22 cellular contexts compared by ENCODE assay signal in genomic region chr7:69342154-69342884, GRCh38.
DNase-seq lines count a peak whose midpoint lies in the region; ATAC-seq lines count a peak whose summit lies in the region.
"Had no signal": no experiment of that assay in that cellular context is flagged by ENCODE, and none has a peak within 500 bp of the region (broad histone marks: within the 10 kb centered on the region; RNA-seq: fewer than 3 reads in every experiment).

No MANE protein-coding gene starts in this region.

- CTCF ChIA-PET in CD8-positive, alpha-beta memory T cell (lab: Charles Lee), result no interaction called here

- H3K9ac ChIP-seq in adipocyte (ENCODE audit: low read length), result no peak overlapping the region
- H3K9ac ChIP-seq: BLaER1 had no signal

- peaks cover 0 to 14% (median 5%) of the 10 kb centered on the region in 5 donors for H3K9me3 Mint-ChIP-seq in CD8-positive, alpha-beta memory T cell

- H3K4me3 Mint-ChIP-seq in CD8-positive, alpha-beta memory T cell, result no peak overlapping the region
- H3K4me3 Mint-ChIP-seq: CD4-positive, alpha-beta memory T cell; IgD-negative memory B cell had no signal

- no peaks in the 10 kb centered on the region for H3K36me3 ChIP-seq in adipocyte (ENCODE audit: control insufficient read depth, insufficient read depth, low read length, severe bottlenecking)
- H3K36me3 ChIP-seq in CD8-positive, alpha-beta memory T cell (ENCODE audit: insufficient read depth, low read length), result no peaks in the 10 kb centered on the region
- H3K36me3 ChIP-seq: BLaER1, MG63, Peyer's patch had no signal

- in situ Hi-C loops in Caki2 (cut with HindIII; ENCODE audit: low pct_unique_long_range_greater_than_20kb, low sequenced_read_pairs), result no loop called here

- no peaks in the 10 kb centered on the region for H3K36me3 Mint-ChIP-seq in CD8-positive, alpha-beta memory T cell
- H3K36me3 Mint-ChIP-seq: CD4-positive, alpha-beta memory T cell had no signal

- POLR2A ChIA-PET in CD8-positive, alpha-beta memory T cell (lab: Charles Lee), result no interaction called here

- no peak for ATAC-seq in HG03342 (IDR thresholded peaks at IDR 0.05; ENCODE audit: unreplicated experiment)

- H3K27ac ChIP-seq in CD8-positive, alpha-beta memory T cell (ENCODE audit: low read depth, low read length), result no peak overlapping the region
- H3K27ac ChIP-seq: BLaER1, Peyer's patch had no signal

- no peak overlapping the region for H3K4me3 ChIP-seq in adipocyte (ENCODE audit: low read length)
- H3K4me3 ChIP-seq in CD8-positive, alpha-beta memory T cell (ENCODE audit: low read length), result no peak overlapping the region
- H3K4me3 ChIP-seq: BLaER1, MG63, Peyer's patch had no signal

- DNase-seq in Caki2 (ENCODE audit: low read depth) (peak; percentile 21), adipocyte (ENCODE audit: low read depth) (peak; percentile 36), kidney tubule cell (ENCODE audit: low spot score) (peak; percentile 18), cortex of kidney (lab: John Stamatoyannopoulos, UW) (no peak), dedifferentiated amniotic fluid mesenchymal stem cell (ENCODE audit: extremely low spot score) (no peak)
- DNase-seq in CD8-positive, alpha-beta memory T cell, result no peak
- DNase-seq: CD4-positive, alpha-beta memory T cell; DMS79; HCEC 1CT; Karpas-422; MG63; NCI-H1092; NCI-H1436 treated with DMSO at 0.1 percent for 48 hours; NCI-H2081; NCI-H510A; NCI-H748 treated with DMSO at 0.1 percent for 48 hours; NK-92 treated with Interleukin-12 subunit alpha and Interleukin-12 subunit beta, amount 100 ng/mL, for 24 hours; Peyer's patch; Right ventricle myocardium superior had no signal

- H3K27ac Mint-ChIP-seq in CD8-positive, alpha-beta memory T cell, result no peak overlapping the region
- H3K27ac Mint-ChIP-seq: CD4-positive, alpha-beta memory T cell had no signal

- H3K27me3 ChIP-seq in adipocyte (replicated peaks; ENCODE audit: control insufficient read depth, insufficient read depth, low read length), result peaks cover 9% of the 10 kb centered on the region
- H3K27me3 ChIP-seq in CD8-positive, alpha-beta memory T cell (ENCODE audit: insufficient read depth, low read length, poor library complexity, severe bottlenecking), result no peaks in the 10 kb centered on the region
- H3K27me3 ChIP-seq: BLaER1, MG63, Peyer's patch had no signal

- H3K27me3 Mint-ChIP-seq in CD8-positive, alpha-beta memory T cell, result no peaks in the 10 kb centered on the region
- H3K27me3 Mint-ChIP-seq: CD4-positive, alpha-beta memory T cell; IgD-negative memory B cell had no signal

- no peaks in the 10 kb centered on the region for H3K4me1 Mint-ChIP-seq in CD8-positive, alpha-beta memory T cell
- H3K4me1 Mint-ChIP-seq: CD4-positive, alpha-beta memory T cell had no signal

- H3K9me3 ChIP-seq in adipocyte (ENCODE audit: control insufficient read depth, low read length), result peaks cover 9% of the 10 kb centered on the region
- no peaks in the 10 kb centered on the region for H3K9me3 ChIP-seq in CD8-positive, alpha-beta memory T cell (ENCODE audit: low read length)
- H3K9me3 ChIP-seq: BLaER1, MG63, Peyer's patch had no signal

- H3K4me1 ChIP-seq in adipocyte (ENCODE audit: control insufficient read depth, insufficient read depth, low read length), result no peaks in the 10 kb centered on the region
- H3K4me1 ChIP-seq in CD8-positive, alpha-beta memory T cell (ENCODE audit: insufficient read depth, low read length), result no peaks in the 10 kb centered on the region
- H3K4me1 ChIP-seq: BLaER1, Peyer's patch had no signal

Comparison
In these comparisons a context has a peak if more than half of its experiments do, and no peak if none do; other contexts are left out.
1. DNase-seq: peak in Caki2 (single experiment), adipocyte (single experiment) and kidney tubule cell (single experiment); none in CD8-positive, alpha-beta memory T cell (0 of 5), cortex of kidney (single experiment) and dedifferentiated amniotic fluid mesenchymal stem cell (single experiment).